ENCODE assay signal across 1 cellular context in the genomic region with DNA sequence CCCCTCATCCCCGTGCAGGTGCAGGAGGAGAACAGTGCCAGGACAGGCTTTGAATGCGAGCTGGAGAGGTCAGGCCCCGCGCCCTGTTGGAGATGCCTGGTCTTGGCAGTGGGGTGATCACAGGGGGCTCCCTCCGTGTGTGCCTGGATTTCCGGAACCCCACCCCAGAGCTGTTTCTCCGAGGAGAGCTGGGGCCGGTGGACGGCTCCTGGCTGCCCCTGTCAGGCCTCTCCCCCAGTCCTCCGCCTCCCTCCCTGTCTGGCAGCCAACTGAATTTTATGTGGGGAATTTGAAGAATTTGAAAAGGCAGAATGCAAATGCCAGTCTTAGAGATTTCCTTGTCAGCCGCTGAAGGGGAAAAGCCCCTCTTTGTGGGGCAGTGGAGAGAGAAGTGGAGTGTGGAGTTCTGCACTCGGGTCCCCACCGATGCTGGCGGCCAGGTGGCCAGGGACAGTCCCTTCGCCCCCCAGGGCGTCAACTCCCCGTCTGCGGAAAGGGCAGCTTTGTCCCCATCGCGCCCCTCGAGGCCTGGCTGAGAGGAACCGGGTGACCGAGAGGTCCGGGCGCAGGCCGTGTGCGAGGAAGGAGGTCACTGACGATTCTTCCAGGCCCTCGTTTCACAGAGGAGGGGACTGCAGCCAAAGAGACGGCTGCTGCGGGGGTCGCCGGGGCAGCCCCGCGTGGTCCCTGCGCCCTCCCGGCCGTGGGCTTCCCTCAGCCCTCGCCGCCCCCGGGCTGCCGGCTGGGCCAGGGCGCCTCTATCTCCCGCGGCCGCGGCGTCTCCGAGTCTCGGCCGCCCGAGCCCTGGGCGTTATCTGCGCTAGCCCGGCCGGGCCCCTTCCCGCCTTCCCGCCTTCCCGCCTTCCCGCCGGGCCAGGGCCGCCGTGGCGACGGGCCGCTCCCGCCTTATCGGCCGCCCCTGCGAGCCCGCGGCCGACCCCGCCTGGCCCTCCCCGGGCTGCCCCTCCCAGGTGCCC.
A peak's percentile ranks its signal among the peaks of the same experiment; 100 is the strongest.
TF ChIP-seq lines count a peak whose summit lies in the region.

No MANE protein-coding gene starts in this region.

TF ChIP-seq in K562, 482 proteins besides CTCF, POLR2A, EP300 and RAD21 (continued from another document and continues in another):
- TF ChIP-seq, protein P1, sequence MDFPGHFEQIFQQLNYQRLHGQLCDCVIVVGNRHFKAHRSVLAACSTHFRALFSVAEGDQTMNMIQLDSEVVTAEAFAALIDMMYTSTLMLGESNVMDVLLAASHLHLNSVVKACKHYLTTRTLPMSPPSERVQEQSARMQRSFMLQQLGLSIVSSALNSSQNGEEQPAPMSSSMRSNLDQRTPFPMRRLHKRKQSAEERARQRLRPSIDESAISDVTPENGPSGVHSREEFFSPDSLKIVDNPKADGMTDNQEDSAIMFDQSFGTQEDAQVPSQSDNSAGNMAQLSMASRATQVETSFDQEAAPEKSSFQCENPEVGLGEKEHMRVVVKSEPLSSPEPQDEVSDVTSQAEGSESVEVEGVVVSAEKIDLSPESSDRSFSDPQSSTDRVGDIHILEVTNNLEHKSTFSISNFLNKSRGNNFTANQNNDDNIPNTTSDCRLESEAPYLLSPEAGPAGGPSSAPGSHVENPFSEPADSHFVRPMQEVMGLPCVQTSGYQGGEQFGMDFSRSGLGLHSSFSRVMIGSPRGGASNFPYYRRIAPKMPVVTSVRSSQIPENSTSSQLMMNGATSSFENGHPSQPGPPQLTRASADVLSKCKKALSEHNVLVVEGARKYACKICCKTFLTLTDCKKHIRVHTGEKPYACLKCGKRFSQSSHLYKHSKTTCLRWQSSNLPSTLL (IDR thresholded peaks at IDR 0.05), result no peak
- TF ChIP-seq SMAD3 (CRISPR knock-in tag; conservative IDR thresholded peaks at IDR 0.05) (no peak), ZNF23 (CRISPR knock-in tag; IDR thresholded peaks at IDR 0.05) (no peak), CEBPB (tag; IDR thresholded peaks at IDR 0.05) (no peak), ZFX (CRISPR knock-in tag; IDR thresholded peaks at IDR 0.05) (peak; percentile 65), RCOR1 (IDR thresholded peaks at IDR 0.05; ENCODE audit: borderline replicate concordance in 1 of 2, low read depth in 2 of 2, low read length in 2 of 2) (peak in 1 of 2 experiments; percentile 36; a peak in 1 of 4 replicates), ESRRA (IDR thresholded peaks at IDR 0.05; ENCODE audit: borderline replicate concordance, low read depth) (no peak), HDAC3 (IDR thresholded peaks at IDR 0.05; ENCODE audit: borderline replicate concordance, partially characterized antibody) (no peak), TBL1XR1 (IDR thresholded peaks at IDR 0.05; ENCODE audit: low read length in 2 of 2) (no peak), POLR2AphosphoS2 (IDR thresholded peaks at IDR 0.05; ENCODE audit: low read length) (no peak), TRIM24 (IDR thresholded peaks at IDR 0.05) (peak in 1 of 2 experiments; percentile 32; a peak in 1 of 4 replicates), ZC3H11A (IDR thresholded peaks at IDR 0.05; ENCODE audit: low read depth, low read length) (no peak), JUND (IDR thresholded peaks at IDR 0.05; ENCODE audit: borderline replicate concordance, low read depth, low read length) (no peak), JUND (tag; IDR thresholded peaks at IDR 0.05; ENCODE audit: borderline replicate concordance, low read depth, low read length) (peak; percentile 23; the same call in 1 of the 3 replicates), ZNF253 (CRISPR knock-in tag; conservative IDR thresholded peaks at IDR 0.05) (no peak), DPF2 (IDR thresholded peaks at IDR 0.05) (no peak; the same call in 1 of the 2 replicates), YBX1 (IDR thresholded peaks at IDR 0.05) (no peak), ZNF133 (CRISPR knock-in tag; IDR thresholded peaks at IDR 0.05) (no peak), RBBP5 (IDR thresholded peaks at IDR 0.05; ENCODE audit: borderline replicate concordance, insufficient read depth, low read length, poor library complexity, severe bottlenecking) (peak; percentile 83), E2F3 (CRISPR knock-in tag; IDR thresholded peaks at IDR 0.05) (peak; percentile 98), ATF1 (CRISPR knock-in tag; IDR thresholded peaks at IDR 0.05) (no peak), ATF1 (tag; IDR thresholded peaks at IDR 0.05) (peak; percentile 44), PHB (CRISPR knock-in tag; IDR thresholded peaks at IDR 0.05) (no peak), DIDO1 (tag; IDR thresholded peaks at IDR 0.05; ENCODE audit: low read depth) (no peak), SMAD4 (CRISPR knock-in tag; conservative IDR thresholded peaks at IDR 0.05) (peak; percentile 97), CBFA2T2 (conservative IDR thresholded peaks at IDR 0.05) (0 out of 2 replicates have a peak, but pooled peaks have one; percentile 4), ZNF3 (CRISPR knock-in tag; IDR thresholded peaks at IDR 0.05) (no peak), ZKSCAN8 (CRISPR knock-in tag; IDR thresholded peaks at IDR 0.05) (no peak), ESRRB (CRISPR knock-in tag; IDR thresholded peaks at IDR 0.05; ENCODE audit: borderline replicate concordance) (no peak), HMG20A (CRISPR knock-in tag; conservative IDR thresholded peaks at IDR 0.05) (no peak)
- TF ChIP-seq, protein P2, sequence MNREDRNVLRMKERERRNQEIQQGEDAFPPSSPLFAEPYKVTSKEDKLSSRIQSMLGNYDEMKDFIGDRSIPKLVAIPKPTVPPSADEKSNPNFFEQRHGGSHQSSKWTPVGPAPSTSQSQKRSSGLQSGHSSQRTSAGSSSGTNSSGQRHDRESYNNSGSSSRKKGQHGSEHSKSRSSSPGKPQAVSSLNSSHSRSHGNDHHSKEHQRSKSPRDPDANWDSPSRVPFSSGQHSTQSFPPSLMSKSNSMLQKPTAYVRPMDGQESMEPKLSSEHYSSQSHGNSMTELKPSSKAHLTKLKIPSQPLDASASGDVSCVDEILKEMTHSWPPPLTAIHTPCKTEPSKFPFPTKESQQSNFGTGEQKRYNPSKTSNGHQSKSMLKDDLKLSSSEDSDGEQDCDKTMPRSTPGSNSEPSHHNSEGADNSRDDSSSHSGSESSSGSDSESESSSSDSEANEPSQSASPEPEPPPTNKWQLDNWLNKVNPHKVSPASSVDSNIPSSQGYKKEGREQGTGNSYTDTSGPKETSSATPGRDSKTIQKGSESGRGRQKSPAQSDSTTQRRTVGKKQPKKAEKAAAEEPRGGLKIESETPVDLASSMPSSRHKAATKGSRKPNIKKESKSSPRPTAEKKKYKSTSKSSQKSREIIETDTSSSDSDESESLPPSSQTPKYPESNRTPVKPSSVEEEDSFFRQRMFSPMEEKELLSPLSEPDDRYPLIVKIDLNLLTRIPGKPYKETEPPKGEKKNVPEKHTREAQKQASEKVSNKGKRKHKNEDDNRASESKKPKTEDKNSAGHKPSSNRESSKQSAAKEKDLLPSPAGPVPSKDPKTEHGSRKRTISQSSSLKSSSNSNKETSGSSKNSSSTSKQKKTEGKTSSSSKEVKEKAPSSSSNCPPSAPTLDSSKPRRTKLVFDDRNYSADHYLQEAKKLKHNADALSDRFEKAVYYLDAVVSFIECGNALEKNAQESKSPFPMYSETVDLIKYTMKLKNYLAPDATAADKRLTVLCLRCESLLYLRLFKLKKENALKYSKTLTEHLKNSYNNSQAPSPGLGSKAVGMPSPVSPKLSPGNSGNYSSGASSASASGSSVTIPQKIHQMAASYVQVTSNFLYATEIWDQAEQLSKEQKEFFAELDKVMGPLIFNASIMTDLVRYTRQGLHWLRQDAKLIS (CRISPR knock-in tag; IDR thresholded peaks at IDR 0.05), result peak; percentile 67; the same call in 1 of the 2 replicates
- TF ChIP-seq, protein P3, sequence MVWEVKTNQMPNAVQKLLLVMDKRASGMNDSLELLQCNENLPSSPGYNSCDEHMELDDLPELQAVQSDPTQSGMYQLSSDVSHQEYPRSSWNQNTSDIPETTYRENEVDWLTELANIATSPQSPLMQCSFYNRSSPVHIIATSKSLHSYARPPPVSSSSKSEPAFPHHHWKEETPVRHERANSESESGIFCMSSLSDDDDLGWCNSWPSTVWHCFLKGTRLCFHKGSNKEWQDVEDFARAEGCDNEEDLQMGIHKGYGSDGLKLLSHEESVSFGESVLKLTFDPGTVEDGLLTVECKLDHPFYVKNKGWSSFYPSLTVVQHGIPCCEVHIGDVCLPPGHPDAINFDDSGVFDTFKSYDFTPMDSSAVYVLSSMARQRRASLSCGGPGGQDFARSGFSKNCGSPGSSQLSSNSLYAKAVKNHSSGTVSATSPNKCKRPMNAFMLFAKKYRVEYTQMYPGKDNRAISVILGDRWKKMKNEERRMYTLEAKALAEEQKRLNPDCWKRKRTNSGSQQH (CRISPR knock-in tag; IDR thresholded peaks at IDR 0.05), result no peak
- TF ChIP-seq, protein P4, sequence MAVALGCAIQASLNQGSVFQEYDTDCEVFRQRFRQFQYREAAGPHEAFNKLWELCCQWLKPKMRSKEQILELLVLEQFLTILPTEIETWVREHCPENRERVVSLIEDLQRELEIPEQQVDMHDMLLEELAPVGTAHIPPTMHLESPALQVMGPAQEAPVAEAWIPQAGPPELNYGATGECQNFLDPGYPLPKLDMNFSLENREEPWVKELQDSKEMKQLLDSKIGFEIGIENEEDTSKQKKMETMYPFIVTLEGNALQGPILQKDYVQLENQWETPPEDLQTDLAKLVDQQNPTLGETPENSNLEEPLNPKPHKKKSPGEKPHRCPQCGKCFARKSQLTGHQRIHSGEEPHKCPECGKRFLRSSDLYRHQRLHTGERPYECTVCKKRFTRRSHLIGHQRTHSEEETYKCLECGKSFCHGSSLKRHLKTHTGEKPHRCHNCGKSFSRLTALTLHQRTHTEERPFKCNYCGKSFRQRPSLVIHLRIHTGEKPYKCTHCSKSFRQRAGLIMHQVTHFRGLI (CRISPR knock-in tag; IDR thresholded peaks at IDR 0.05), result no peak
- TF ChIP-seq, protein P5, sequence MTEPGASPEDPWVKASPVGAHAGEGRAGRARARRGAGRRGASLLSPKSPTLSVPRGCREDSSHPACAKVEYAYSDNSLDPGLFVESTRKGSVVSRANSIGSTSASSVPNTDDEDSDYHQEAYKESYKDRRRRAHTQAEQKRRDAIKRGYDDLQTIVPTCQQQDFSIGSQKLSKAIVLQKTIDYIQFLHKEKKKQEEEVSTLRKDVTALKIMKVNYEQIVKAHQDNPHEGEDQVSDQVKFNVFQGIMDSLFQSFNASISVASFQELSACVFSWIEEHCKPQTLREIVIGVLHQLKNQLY (CRISPR knock-in tag; conservative IDR thresholded peaks at IDR 0.05), result no peak
- TF ChIP-seq, protein P6, sequence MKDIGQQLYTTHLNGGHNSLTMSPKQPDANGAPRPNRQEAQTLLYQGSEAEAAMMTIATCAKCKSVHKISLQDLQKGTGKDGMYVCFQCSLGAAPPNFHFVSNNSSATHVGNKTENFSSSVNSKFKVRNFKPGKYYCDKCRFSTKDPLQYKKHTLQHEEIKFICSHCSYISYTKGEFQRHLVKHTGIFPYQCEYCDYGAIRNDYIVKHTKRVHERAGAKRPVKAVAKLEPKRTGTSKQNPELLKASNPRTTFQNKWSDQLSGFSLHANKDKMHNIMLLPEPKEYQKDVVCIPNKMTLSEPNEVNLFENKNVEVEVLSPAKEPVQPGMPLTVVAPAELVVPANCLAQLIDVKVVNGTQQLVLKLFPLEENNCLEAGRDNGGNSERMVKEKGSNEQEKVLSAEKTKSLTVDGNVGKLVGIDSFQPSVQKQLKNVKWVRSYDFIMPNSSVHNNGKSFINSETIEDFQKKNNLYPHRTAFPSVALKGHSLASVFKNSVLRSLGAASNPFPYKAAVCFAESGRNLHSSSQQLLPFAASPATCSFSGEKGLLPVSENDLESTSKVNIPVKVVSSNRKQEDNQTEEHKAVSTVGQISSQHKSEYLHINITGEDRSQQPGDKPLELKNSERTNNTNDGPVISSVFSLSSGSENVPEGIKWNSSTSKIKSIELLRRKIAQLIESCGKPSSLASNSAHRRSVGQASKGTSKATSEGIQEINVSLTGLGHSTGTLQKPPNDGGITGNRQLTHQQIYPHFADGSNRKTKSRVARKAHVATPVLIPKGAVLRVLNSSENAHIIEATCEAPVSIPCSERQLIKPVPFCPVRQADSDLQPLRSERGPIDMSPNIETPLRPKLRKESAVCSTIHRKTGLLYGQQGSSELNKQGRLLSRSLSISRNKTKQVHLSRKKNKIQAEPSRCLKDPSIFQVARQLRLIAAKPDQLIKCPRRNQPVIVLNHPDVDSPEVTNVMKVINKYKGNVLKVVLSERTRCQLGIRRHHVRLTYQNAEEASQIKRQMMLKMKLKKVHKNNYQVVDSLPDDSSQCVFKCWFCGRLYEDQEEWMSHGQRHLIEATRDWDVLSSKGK (CRISPR knock-in tag; IDR thresholded peaks at IDR 0.05), result no peak
- TF ChIP-seq, protein P7, sequence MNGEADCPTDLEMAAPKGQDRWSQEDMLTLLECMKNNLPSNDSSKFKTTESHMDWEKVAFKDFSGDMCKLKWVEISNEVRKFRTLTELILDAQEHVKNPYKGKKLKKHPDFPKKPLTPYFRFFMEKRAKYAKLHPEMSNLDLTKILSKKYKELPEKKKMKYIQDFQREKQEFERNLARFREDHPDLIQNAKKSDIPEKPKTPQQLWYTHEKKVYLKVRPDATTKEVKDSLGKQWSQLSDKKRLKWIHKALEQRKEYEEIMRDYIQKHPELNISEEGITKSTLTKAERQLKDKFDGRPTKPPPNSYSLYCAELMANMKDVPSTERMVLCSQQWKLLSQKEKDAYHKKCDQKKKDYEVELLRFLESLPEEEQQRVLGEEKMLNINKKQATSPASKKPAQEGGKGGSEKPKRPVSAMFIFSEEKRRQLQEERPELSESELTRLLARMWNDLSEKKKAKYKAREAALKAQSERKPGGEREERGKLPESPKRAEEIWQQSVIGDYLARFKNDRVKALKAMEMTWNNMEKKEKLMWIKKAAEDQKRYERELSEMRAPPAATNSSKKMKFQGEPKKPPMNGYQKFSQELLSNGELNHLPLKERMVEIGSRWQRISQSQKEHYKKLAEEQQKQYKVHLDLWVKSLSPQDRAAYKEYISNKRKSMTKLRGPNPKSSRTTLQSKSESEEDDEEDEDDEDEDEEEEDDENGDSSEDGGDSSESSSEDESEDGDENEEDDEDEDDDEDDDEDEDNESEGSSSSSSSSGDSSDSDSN (IDR thresholded peaks at IDR 0.05; ENCODE audit: borderline replicate concordance in 1 of 2, low read depth in 2 of 2, low read length in 2 of 2), result peak; percentile 98
- TF ChIP-seq, protein P8, sequence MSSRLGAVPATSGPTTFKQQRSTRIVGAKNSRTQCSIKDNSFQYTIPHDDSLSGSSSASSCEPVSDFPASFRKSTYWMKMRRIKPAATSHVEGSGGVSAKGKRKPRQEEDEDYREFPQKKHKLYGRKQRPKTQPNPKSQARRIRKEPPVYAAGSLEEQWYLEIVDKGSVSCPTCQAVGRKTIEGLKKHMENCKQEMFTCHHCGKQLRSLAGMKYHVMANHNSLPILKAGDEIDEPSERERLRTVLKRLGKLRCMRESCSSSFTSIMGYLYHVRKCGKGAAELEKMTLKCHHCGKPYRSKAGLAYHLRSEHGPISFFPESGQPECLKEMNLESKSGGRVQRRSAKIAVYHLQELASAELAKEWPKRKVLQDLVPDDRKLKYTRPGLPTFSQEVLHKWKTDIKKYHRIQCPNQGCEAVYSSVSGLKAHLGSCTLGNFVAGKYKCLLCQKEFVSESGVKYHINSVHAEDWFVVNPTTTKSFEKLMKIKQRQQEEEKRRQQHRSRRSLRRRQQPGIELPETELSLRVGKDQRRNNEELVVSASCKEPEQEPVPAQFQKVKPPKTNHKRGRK (tag; IDR thresholded peaks at IDR 0.05), result no peak
- TF ChIP-seq, protein P9, sequence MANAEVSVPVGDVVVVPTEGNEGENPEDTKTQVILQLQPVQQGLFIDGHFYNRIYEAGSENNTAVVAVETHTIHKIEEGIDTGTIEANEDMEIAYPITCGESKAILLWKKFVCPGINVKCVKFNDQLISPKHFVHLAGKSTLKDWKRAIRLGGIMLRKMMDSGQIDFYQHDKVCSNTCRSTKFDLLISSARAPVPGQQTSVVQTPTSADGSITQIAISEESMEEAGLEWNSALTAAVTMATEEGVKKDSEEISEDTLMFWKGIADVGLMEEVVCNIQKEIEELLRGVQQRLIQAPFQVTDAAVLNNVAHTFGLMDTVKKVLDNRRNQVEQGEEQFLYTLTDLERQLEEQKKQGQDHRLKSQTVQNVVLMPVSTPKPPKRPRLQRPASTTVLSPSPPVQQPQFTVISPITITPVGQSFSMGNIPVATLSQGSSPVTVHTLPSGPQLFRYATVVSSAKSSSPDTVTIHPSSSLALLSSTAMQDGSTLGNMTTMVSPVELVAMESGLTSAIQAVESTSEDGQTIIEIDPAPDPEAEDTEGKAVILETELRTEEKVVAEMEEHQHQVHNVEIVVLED (CRISPR knock-in tag; IDR thresholded peaks at IDR 0.05), result no peak
